In genomic region chr3:127473244-127474024, GRCh38 we compare ENCODE assay signal across 9 cellular contexts.
DNase-seq lines count a peak whose midpoint lies in the region; ATAC-seq and TF ChIP-seq lines count a peak whose summit lies in the region.
"Had no signal": no experiment of that assay in that cellular context is flagged by ENCODE, and none has a peak within 500 bp of the region (broad histone marks: within the 10 kb centered on the region; RNA-seq: fewer than 3 reads in every experiment).

No MANE protein-coding gene starts in this region.

- no peak overlapping the region for H2AFZ ChIP-seq in H9 (ENCODE audit: low read length)

- no peaks in the 10 kb centered on the region for H3K36me3 ChIP-seq in Peyer's patch

- peaks cover 3 to 6% of the 10 kb centered on the region in 2 experiments; a peak in 3 of 4 replicates for H3K4me1 Mint-ChIP-seq in H9

- DNase-seq in DMS53 treated with DMSO at 0.1 percent for 48 hours (lab: John Stamatoyannopoulos, UW; ENCODE audit: unreplicated experiment) (peak; percentile 2), H9 (peak; percentile 93), Peyer's patch (no peak), left kidney (ENCODE audit: low read depth, low spot score) (peak; percentile 49), superior temporal gyrus (ENCODE audit: extremely low spot score) (no peak)
- DNase-seq in stimulated activated CD4-positive, alpha-beta T cell treated with anti-CD3 and anti-CD28 coated beads, Interleukin-12 subunit alpha, Interleukin-12 subunit beta, amount 100 ng/mL, for 4 hours, result no peak
- DNase-seq: cortex of kidney had no signal

- H3K9me3 ChIP-seq in H9 (ENCODE audit: control insufficient read depth, low read depth, low read length) (no peaks in the 10 kb centered on the region), Peyer's patch (no peaks in the 10 kb centered on the region)

- no peaks in the 10 kb centered on the region for H4K20me1 ChIP-seq in H9 (ENCODE audit: control insufficient read depth, insufficient read depth, insufficient read length)

- H3K27me3 ChIP-seq in H9 (ENCODE audit: insufficient read depth, low read length), result no peaks in the 10 kb centered on the region
- H3K27me3 ChIP-seq in Peyer's patch, result no peaks in the 10 kb centered on the region

- H2BK15ac ChIP-seq in H9 (ENCODE audit: low read depth, low read length), result no peak overlapping the region

- H3K79me1 ChIP-seq in H9 (ENCODE audit: insufficient read depth, low read depth, low read length, poor library complexity, severe bottlenecking), result no peaks in the 10 kb centered on the region

- no peak overlapping the region for H2BK12ac ChIP-seq in H9 (ENCODE audit: insufficient read length, low read depth, low read length)

- no peaks in the 10 kb centered on the region for H3K79me2 ChIP-seq in H9 (ENCODE audit: insufficient read depth, low read length)

- H3K9me3 Mint-ChIP-seq in H9, result peaks cover under 1 to 1% of the 10 kb centered on the region in 2 experiments

- H2AK5ac ChIP-seq in H9 (ENCODE audit: insufficient read length, low read length), result no peak overlapping the region

- no peak overlapping the region for H2BK120ac ChIP-seq in H9 (ENCODE audit: low read depth, low read length, poor library complexity, severe bottlenecking)

- no peak overlapping the region for H3K4ac ChIP-seq in H9 (ENCODE audit: low read depth, low read length)

- H3T11ph ChIP-seq in H9 (ENCODE audit: low read length), result no peak overlapping the region

- H3K14ac ChIP-seq in H9 (ENCODE audit: insufficient read depth, low read length), result no peak overlapping the region; the same call in 1 of the 2 replicates

- TF ChIP-seq POLR2A in Peyer's patch (IDR thresholded peaks at IDR 0.05), result no peak

- TF ChIP-seq CTCF in H9 (conservative IDR thresholded peaks at IDR 0.05) (peak; percentile 87), Peyer's patch (IDR thresholded peaks at IDR 0.05) (peak in 4 of 6 experiments; percentile 12 to 43 (median 30))

- no peak overlapping the region for H2BK20ac ChIP-seq in H9 (ENCODE audit: low read depth, low read length, poor library complexity, severe bottlenecking)

- H3K56ac ChIP-seq in H9 (ENCODE audit: insufficient read length, low read depth, low read length), result no peak overlapping the region

- peaks cover 0 to 1% (median under 1%) of the 10 kb centered on the region in 3 experiments; a peak in 3 of 7 replicates for H3K36me3 Mint-ChIP-seq in H9 (ENCODE audit: insufficient read depth in 1 of 3, low read depth in 3 of 3)

- H3K4me2 ChIP-seq in H9 (ENCODE audit: insufficient read depth, insufficient read length, low read length), result no peak overlapping the region

- no peak overlapping the region for H3K27ac Mint-ChIP-seq in H9

- no peak overlapping the region for H4K8ac ChIP-seq in H9 (replicated peaks; ENCODE audit: insufficient read length, low read depth, low read length)

- H3K18ac ChIP-seq in H9 (ENCODE audit: insufficient read length, low read depth, low read length), result no peak overlapping the region

- H3K23me2 ChIP-seq in H9 (ENCODE audit: insufficient read length, low read depth, low read length, poor library complexity, severe bottlenecking), result no peaks in the 10 kb centered on the region

- no peak overlapping the region for H3K9ac ChIP-seq in H9 (ENCODE audit: extremely low read depth, insufficient read length, low read length)

- H3K23ac ChIP-seq in H9 (ENCODE audit: insufficient read length, low read depth, low read length), result no peak overlapping the region

- H3K4me3 Mint-ChIP-seq in H9, result no peak overlapping the region

- no peak for ATAC-seq in HG03442 (IDR thresholded peaks at IDR 0.05; ENCODE audit: unreplicated experiment)

- no peak overlapping the region for H3K4me3 ChIP-seq in Peyer's patch

- H3K27ac ChIP-seq in H9 (ENCODE audit: insufficient read length, low read depth, low read length) (no peak overlapping the region), Peyer's patch (no peak overlapping the region)
- H3K27ac ChIP-seq: VCaP had no signal

- peaks cover 10% of the 10 kb centered on the region for H3K27me3 Mint-ChIP-seq in H9 (ENCODE audit: low read depth)

- WGBS in H9 (ENCODE audit: extremely low coverage, insufficient read length, low lambda C conversion rate), result no CpG with 5 or more reads among the region's 10 CpGs

- H3K4me1 ChIP-seq in H9 (ENCODE audit: insufficient read depth, low read length) (no peaks in the 10 kb centered on the region; the same call in 1 of the 2 replicates), Peyer's patch (no peaks in the 10 kb centered on the region)

- H4K5ac ChIP-seq in H9 (ENCODE audit: insufficient read length, low read depth, low read length), result no peak overlapping the region

- no peak overlapping the region for H4K91ac ChIP-seq in H9 (ENCODE audit: insufficient read length, low read depth, low read length)

- no peak overlapping the region for H2BK5ac ChIP-seq in H9 (ENCODE audit: insufficient read length, low read length)

Comparison
In these comparisons a context has a peak if more than half of its experiments do, and no peak if none do; other contexts are left out.
1. DNase-seq: peak in DMS53 treated with DMSO at 0.1 percent for 48 hours (single experiment), H9 (single experiment) and left kidney (single experiment); none in Peyer's patch (0 of 3), superior temporal gyrus (single experiment) and stimulated activated CD4-positive, alpha-beta T cell treated with anti-CD3 and anti-CD28 coated beads, Interleukin-12 subunit alpha, Interleukin-12 subunit beta, amount 100 ng/mL, for 4 hours (single experiment).